10 cellular contexts compared by ENCODE assay signal in genomic region chr4:151322161-151322560, GRCh38. TPM values are rescaled to one million over a fixed set of nuclear protein-coding genes. Genes with fewer than 3 reads are reported as not detected.
"Had no signal": no experiment of that assay in that cellular context is flagged by ENCODE, and none has a peak within 500 bp of the region (broad histone marks: within the 10 kb centered on the region; RNA-seq: fewer than 3 reads in every experiment).

No MANE protein-coding gene starts in this region.

RNA-seq across cellular contexts. Expression of gene SH3D19, which starts 3.2 kb away (rescaled TPM):
- total RNA-seq: activated naive CD4-positive, alpha-beta T cell treated with anti-CD3 and anti-CD28 coated beads for 36 hours; mononuclear cell had no signal

RNA-seq across cellular contexts. Expression of gene PRSS48, which starts 45.2 kb away (rescaled TPM):
- total RNA-seq: activated naive CD4-positive, alpha-beta T cell treated with anti-CD3 and anti-CD28 coated beads for 36 hours; activated T-cell treated with anti-CD3 and anti-CD28 coated beads, Interleukin-2, amount 50 U/mL, for 4 hours; esophagus mucosa; left lung; mononuclear cell; naive thymus-derived CD4-positive, alpha-beta T cell; SJSA1; skeletal muscle tissue; suprapubic skin; ureter had no signal
- polyA plus RNA-seq: naive thymus-derived CD4-positive, alpha-beta T cell had no signal
